1 cellular context compared by ENCODE assay signal in the genomic region with DNA sequence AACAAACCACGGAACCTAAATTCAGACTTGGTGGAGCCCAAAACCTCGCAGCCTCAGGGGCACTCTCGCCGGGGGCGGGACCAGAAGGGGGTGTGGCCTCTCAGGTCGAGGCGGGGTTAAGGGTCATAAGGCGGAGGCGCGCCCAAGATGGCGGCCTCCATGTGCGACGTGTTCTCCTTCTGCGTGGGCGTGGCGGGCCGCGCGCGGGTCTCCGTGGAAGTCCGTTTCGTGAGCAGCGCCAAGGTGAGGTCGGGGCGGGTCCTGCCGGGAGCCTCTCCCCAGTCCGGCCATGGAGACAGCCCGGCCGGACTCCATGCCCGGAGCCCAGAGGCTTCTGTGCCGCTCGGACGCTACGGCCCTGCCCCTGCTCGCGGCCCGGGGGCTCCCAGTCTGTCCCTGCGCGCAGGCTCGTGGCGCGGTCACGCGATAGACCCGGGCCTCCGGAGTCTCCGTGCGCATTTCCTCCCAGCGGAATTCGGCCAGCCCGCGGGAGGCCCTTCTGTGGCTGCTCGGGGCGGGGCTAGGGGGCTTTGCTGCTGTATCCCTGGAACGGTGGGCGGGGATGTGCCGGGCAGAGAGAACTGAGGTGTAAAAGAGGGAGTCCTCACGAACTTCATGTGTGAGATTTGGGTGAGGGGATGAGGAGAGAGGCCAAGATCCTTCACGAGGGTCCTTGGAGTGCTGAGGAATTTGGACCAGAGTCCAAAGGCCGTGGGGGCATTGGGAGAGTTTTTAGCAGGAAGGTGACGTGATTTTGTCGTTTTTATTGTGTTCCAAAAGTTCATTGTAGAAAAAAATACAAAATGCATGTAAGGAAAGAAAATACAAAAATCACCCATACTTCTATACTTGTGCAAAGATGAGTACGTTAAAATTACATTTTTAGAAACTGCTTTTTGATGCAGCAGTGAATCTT.
TF ChIP-seq lines count a peak whose summit lies in the region.

SMYD5 (plus strand) TSS at position 126 of the 916 bp plus-strand sequence; CDS start at position 148, 22 bp downstream.

TF ChIP-seq in K562, 482 proteins besides CTCF, POLR2A, EP300 and RAD21 (continued from another document and continues in another):
- TF ChIP-seq NFXL1 (CRISPR knock-in tag; IDR thresholded peaks at IDR 0.05) = no peak
- TF ChIP-seq, protein P1, sequence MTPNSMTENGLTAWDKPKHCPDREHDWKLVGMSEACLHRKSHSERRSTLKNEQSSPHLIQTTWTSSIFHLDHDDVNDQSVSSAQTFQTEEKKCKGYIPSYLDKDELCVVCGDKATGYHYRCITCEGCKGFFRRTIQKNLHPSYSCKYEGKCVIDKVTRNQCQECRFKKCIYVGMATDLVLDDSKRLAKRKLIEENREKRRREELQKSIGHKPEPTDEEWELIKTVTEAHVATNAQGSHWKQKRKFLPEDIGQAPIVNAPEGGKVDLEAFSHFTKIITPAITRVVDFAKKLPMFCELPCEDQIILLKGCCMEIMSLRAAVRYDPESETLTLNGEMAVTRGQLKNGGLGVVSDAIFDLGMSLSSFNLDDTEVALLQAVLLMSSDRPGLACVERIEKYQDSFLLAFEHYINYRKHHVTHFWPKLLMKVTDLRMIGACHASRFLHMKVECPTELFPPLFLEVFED (CRISPR knock-in tag; conservative IDR thresholded peaks at IDR 0.05) = no peak
- no peak for TF ChIP-seq ZNF655 (CRISPR knock-in tag; IDR thresholded peaks at IDR 0.05)
- peak; percentile 74; the same call in 1 of the 2 replicates for TF ChIP-seq TFAP4 (CRISPR knock-in tag; IDR thresholded peaks at IDR 0.05; ENCODE audit: borderline replicate concordance)
- TF ChIP-seq ZNF717 (CRISPR knock-in tag; IDR thresholded peaks at IDR 0.05) = no peak
- TF ChIP-seq ZFX (CRISPR knock-in tag; IDR thresholded peaks at IDR 0.05) = peak; percentile 77
- no peak for TF ChIP-seq ZMIZ1 (IDR thresholded peaks at IDR 0.05; ENCODE audit: low read depth in 2 of 2, low read length in 2 of 2)
- no peak for TF ChIP-seq ARID1B (IDR thresholded peaks at IDR 0.05)
- peak; percentile 72; the same call in 1 of the 2 replicates for TF ChIP-seq SP1 (CRISPR knock-in tag; IDR thresholded peaks at IDR 0.05)
- TF ChIP-seq POLR2G (IDR thresholded peaks at IDR 0.05; ENCODE audit: low read depth, low read length) = peak; percentile 85
- 0 out of 2 replicates have a peak, but pooled peaks have one; percentile 61 for TF ChIP-seq REST (CRISPR knock-in tag; IDR thresholded peaks at IDR 0.05; ENCODE audit: low read depth)
- peak; percentile 51 for TF ChIP-seq C11orf30 (IDR thresholded peaks at IDR 0.05; ENCODE audit: low read depth)
- peak; percentile 80 for TF ChIP-seq U2AF1 (optimal IDR thresholded peaks at IDR 0.05; ENCODE audit: low read depth, low read length)
- TF ChIP-seq PHB (CRISPR knock-in tag; IDR thresholded peaks at IDR 0.05) = no peak
- TF ChIP-seq HNRNPLL (IDR thresholded peaks at IDR 0.05; ENCODE audit: low read depth, low read length, poor library complexity, severe bottlenecking) = peak; percentile 66
- 0 out of 2 replicates have a peak, but pooled peaks have one; percentile 38 for TF ChIP-seq ETV5 (CRISPR knock-in tag; IDR thresholded peaks at IDR 0.05; ENCODE audit: low read depth)
- no peak for TF ChIP-seq HOMEZ (CRISPR knock-in tag; IDR thresholded peaks at IDR 0.05)
- no peak for TF ChIP-seq FOXM1 (IDR thresholded peaks at IDR 0.05; ENCODE audit: low read depth)
- TF ChIP-seq FOXM1 (CRISPR knock-in tag; IDR thresholded peaks at IDR 0.05; ENCODE audit: low read depth) = peak; percentile 76; the same call in 1 of the 2 replicates
- TF ChIP-seq PRMT5 (CRISPR knock-in tag; IDR thresholded peaks at IDR 0.05) = no peak
- no peak for TF ChIP-seq ZNF764 (CRISPR knock-in tag; IDR thresholded peaks at IDR 0.05; ENCODE audit: low read depth)
- peak; percentile 97 for TF ChIP-seq RBBP5 (IDR thresholded peaks at IDR 0.05; ENCODE audit: borderline replicate concordance, insufficient read depth, low read length, poor library complexity, severe bottlenecking)
- no peak for TF ChIP-seq BCL6 (CRISPR knock-in tag; IDR thresholded peaks at IDR 0.05)
- TF ChIP-seq, protein P2, sequence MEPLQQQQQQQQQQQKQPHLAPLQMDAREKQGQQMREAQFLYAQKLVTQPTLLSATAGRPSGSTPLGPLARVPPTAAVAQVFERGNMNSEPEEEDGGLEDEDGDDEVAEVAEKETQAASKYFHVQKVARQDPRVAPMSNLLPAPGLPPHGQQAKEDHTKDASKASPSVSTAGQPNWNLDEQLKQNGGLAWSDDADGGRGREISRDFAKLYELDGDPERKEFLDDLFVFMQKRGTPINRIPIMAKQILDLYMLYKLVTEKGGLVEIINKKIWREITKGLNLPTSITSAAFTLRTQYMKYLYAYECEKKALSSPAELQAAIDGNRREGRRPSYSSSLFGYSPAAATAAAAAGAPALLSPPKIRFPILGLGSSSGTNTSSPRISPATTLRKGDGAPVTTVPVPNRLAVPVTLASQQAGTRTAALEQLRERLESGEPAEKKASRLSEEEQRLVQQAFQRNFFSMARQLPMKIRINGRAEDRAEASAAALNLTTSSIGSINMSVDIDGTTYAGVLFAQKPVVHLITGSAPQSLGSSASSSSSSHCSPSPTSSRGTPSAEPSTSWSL (CRISPR knock-in tag; IDR thresholded peaks at IDR 0.05; ENCODE audit: borderline replicate concordance) = no peak
- TF ChIP-seq, protein P3, sequence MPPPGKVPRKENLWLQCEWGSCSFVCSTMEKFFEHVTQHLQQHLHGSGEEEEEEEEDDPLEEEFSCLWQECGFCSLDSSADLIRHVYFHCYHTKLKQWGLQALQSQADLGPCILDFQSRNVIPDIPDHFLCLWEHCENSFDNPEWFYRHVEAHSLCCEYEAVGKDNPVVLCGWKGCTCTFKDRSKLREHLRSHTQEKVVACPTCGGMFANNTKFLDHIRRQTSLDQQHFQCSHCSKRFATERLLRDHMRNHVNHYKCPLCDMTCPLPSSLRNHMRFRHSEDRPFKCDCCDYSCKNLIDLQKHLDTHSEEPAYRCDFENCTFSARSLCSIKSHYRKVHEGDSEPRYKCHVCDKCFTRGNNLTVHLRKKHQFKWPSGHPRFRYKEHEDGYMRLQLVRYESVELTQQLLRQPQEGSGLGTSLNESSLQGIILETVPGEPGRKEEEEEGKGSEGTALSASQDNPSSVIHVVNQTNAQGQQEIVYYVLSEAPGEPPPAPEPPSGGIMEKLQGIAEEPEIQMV (tag; conservative IDR thresholded peaks at IDR 0.05; ENCODE audit: low read depth) = no peak
- TF ChIP-seq KLF10 (CRISPR knock-in tag; IDR thresholded peaks at IDR 0.05) = no peak
- no peak for TF ChIP-seq GATAD2A (IDR thresholded peaks at IDR 0.05)
- TF ChIP-seq, protein P4, sequence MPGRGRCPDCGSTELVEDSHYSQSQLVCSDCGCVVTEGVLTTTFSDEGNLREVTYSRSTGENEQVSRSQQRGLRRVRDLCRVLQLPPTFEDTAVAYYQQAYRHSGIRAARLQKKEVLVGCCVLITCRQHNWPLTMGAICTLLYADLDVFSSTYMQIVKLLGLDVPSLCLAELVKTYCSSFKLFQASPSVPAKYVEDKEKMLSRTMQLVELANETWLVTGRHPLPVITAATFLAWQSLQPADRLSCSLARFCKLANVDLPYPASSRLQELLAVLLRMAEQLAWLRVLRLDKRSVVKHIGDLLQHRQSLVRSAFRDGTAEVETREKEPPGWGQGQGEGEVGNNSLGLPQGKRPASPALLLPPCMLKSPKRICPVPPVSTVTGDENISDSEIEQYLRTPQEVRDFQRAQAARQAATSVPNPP (IDR thresholded peaks at IDR 0.05; ENCODE audit: borderline replicate concordance, insufficient read depth, insufficient read length) = no peak
- TF ChIP-seq MLLT1 (IDR thresholded peaks at IDR 0.05) = no peak
- 0 out of 2 replicates have a peak, but pooled peaks have one; percentile 12 for TF ChIP-seq TCF7L2 (IDR thresholded peaks at IDR 0.05; ENCODE audit: low read depth, low read length)
- TF ChIP-seq ZNF395 (CRISPR knock-in tag; IDR thresholded peaks at IDR 0.05) = peak; percentile 48; the same call in 1 of the 2 replicates
